ENCODE assay signal across 8 cellular contexts in the genomic region with DNA sequence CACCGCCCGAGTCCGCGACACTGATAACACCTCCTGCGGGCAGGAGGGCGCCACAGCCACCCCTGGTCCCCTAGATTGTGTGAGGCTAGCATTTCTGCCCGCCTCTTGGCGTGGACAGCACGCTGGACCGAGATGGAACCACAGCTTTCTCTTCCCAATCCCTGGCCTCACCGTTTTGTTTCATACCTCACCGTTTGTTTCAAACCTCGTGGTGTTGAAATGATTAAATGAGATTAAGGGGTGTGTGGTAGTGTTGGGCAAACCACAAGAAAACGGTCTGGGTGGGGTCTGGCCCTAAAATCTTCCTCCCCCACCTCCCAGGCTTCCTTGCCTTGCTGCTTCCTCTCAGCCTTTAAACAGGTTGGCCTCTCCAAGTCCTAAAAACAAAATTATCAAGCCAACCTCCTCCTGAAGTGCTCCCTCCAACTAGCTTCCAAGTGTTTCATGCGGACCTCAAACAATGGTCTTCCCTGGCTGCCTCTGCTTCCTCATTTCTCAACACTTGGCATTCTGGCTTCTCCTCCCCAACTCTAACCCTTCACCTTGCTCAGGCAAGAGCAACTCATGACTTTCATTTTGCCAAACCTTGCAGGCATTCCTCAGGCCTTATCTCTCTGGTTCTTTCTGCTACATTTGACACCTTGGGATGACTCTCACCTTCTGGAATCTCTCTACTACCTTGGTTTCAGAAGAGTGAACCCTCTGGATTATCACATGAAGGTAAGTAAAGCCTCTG. TPM values are rescaled to one million over a fixed set of nuclear protein-coding genes. Genes with fewer than 3 reads are reported as not detected.
DNase-seq lines count a peak whose midpoint lies in the region; ATAC-seq, FAIRE-seq and TF ChIP-seq lines count a peak whose summit lies in the region.

No MANE protein-coding gene starts in this region.

- TF ChIP-seq CTCF in Peyer's patch (IDR thresholded peaks at IDR 0.05) = no peak
- no peak for TF ChIP-seq CTCF in retinal pigment epithelial cell (conservative IDR thresholded peaks at IDR 0.05; ENCODE audit: low read depth, low read length)

- no peaks in the 10 kb centered on the region for H3K9me3 ChIP-seq in Peyer's patch
- no peaks in the 10 kb centered on the region for H3K9me3 ChIP-seq in esophagus (ENCODE audit: control insufficient read depth in 2 of 2, insufficient read depth in 1 of 2, low read depth in 1 of 2, low read length in 1 of 2)

- H3K27ac ChIP-seq in Peyer's patch = peak overlapping the region in 3 of 4 donors; percentile 88 to 95 (median 90)
- peak overlapping the region; percentile 23 to 91 for H3K27ac ChIP-seq in esophagus (ENCODE audit: low read depth in 2 of 2, low read length in 1 of 2)

- H3K4me3 ChIP-seq in Peyer's patch (peak overlapping the region; percentile 65 to 87 (median 76)), esophagus (ENCODE audit: low read depth in 1 of 2, low read length in 2 of 2) (no peak overlapping the region), retinal pigment epithelial cell (ENCODE audit: low read length) (peak overlapping the region; percentile 55)

- WGBS in esophagus, 2 donors = 68 to 76% methylated on average over 15 of the region's 15 CpGs

- H3K4me1 ChIP-seq in Peyer's patch (peaks cover 0 to 19% (median 1%) of the 10 kb centered on the region in 4 donors), esophagus (ENCODE audit: control insufficient read depth in 2 of 2, insufficient read depth in 2 of 2, low read length in 1 of 2) (peaks cover 2 to 11% of the 10 kb centered on the region in 2 donors)

- no peak for ATAC-seq in GM18870 (IDR thresholded peaks at IDR 0.05; ENCODE audit: unreplicated experiment)

- H3K36me3 ChIP-seq in Peyer's patch (no peaks in the 10 kb centered on the region), esophagus (ENCODE audit: control insufficient read depth in 2 of 2, insufficient read depth in 2 of 2, low read length in 1 of 2) (no peaks in the 10 kb centered on the region)

- DNase-seq in H54 (ENCODE audit: insufficient read length, low spot score) (peak; percentile 31), Peyer's patch (no peak), retinal pigment epithelial cell (ENCODE audit: low read depth) (no peak), NCI-H146 (lab: John Stamatoyannopoulos, UW) (no peak), NCI-H1092 treated with DMSO at 0.1 percent for 48 hours (lab: John Stamatoyannopoulos, UW) (no peak), UCSD-AML1 (lab: John Stamatoyannopoulos, UW; ENCODE audit: unreplicated experiment) (no peak)

- H3K27me3 ChIP-seq in Peyer's patch = no peaks in the 10 kb centered on the region
- H3K27me3 ChIP-seq in esophagus (ENCODE audit: control insufficient read depth in 1 of 2, insufficient read depth in 2 of 2, low read length in 2 of 2) = no peaks in the 10 kb centered on the region

- TF ChIP-seq POLR2A in H54 (IDR thresholded peaks at IDR 0.05; ENCODE audit: low read depth, low read length) (no peak), Peyer's patch (IDR thresholded peaks at IDR 0.05) (no peak)

- no peak for FAIRE-seq in H54 (lab: Jason Lieb, UNC)

RNA-seq across cellular contexts. Expression of a gene that starts 1.4 kb away (rescaled TPM):
- 10 to 100 TPM; 54.3 to 67.2 (median 58.2) TPM for total RNA-seq in Peyer's patch
- polyA plus RNA-seq in esophagus = 10 to 100 TPM in 1 of 2 donors, 1 to 10 TPM in 1; 9.6 to 12.2 TPM

Comparison
In these comparisons a context has a peak if more than half of its experiments do, and no peak if none do; other contexts are left out.
1. H3K4me3 ChIP-seq: peak in Peyer's patch (4 of 4) and retinal pigment epithelial cell (single experiment); none in esophagus (0 of 2).